Comparison of ENCODE assay signal across 25 cellular contexts in genomic region chr21:35481005-35481404, GRCh38.
DNase-seq lines count a peak whose midpoint lies in the region; ATAC-seq, FAIRE-seq and TF ChIP-seq lines count a peak whose summit lies in the region.
"Had no signal": no experiment of that assay in that cellular context is flagged by ENCODE, and none has a peak within 500 bp of the region (broad histone marks: within the 10 kb centered on the region; RNA-seq: fewer than 3 reads in every experiment).

No MANE protein-coding gene starts in this region.

- H3K27ac ChIP-seq in mammary epithelial cell (ENCODE audit: insufficient read depth, low read depth, low read length) (no peak overlapping the region), breast epithelium (no peak overlapping the region), K562 (ENCODE audit: extremely low read depth, low read depth, low read length) (no peak overlapping the region)
- H3K27ac ChIP-seq: A549 had no signal

- H3K4me3 Mint-ChIP-seq in stimulated activated naive B cell treated with anti-CD40 and anti-IgM and Interleukin-4, amounts not matched to agents 10 μg/mL and 1 μg/mL and 100 μg/mL, for 72 hours, result no peak overlapping the region
- H3K4me3 Mint-ChIP-seq: CD14-positive monocyte; CD4-positive, alpha-beta T cell; CD8-positive, alpha-beta memory T cell; HFFc6 had no signal

- peak overlapping the region; percentile 7 for H3K27ac Mint-ChIP-seq in stimulated activated naive B cell treated with anti-CD40 and anti-IgM and Interleukin-4, amounts not matched to agents 10 μg/mL and 1 μg/mL and 100 μg/mL, for 72 hours
- H3K27ac Mint-ChIP-seq: CD4-positive, alpha-beta T cell; HFFc6 had no signal

- H3K36me3 ChIP-seq in mammary epithelial cell (ENCODE audit: insufficient read depth, low read length) (no peaks in the 10 kb centered on the region), breast epithelium (no peaks in the 10 kb centered on the region), K562 (ENCODE audit: control insufficient read depth, insufficient read depth, low read length) (no peaks in the 10 kb centered on the region)
- H3K36me3 ChIP-seq: BE2C, HAP-1 had no signal

- H2AFZ ChIP-seq in mammary epithelial cell (ENCODE audit: low read depth, low read length) (no peak overlapping the region), K562 (ENCODE audit: low read depth, low read length) (peak overlapping the region; percentile 75)

- CTCF ChIA-PET in mammary epithelial cell (lab: Charles Lee; ENCODE audit: low non-redundant PET) (no interaction called here), K562 (lab: Yijun Ruan, JAX; ENCODE audit: low intra/inter-chr PET ratio) (no interaction called here)

- H3K9ac ChIP-seq in mammary epithelial cell (ENCODE audit: insufficient read depth, low read length) (no peak overlapping the region), K562 (ENCODE audit: insufficient read depth in 1 of 2, low read depth in 2 of 2, low read length in 2 of 2) (peak overlapping the region in 1 of 2 experiments; percentile 0; a peak in 1 of 4 replicates)
- H3K9ac ChIP-seq: BLaER1 treated with 17β-estradiol and CSF1 and Interleukin-3, amounts not matched to agents 10 nM and 100 nM had no signal

- in situ Hi-C loops in mammary epithelial cell (cut with MboI; ENCODE audit: low sequenced_read_pairs in 2 of 2), result no loop called here
- in situ Hi-C loops in K562 (cut with MboI), result no loop called here

- FAIRE-seq in K562 (lab: Jason Lieb, UNC), result peak; percentile 37
- FAIRE-seq: A549, D721Med, GM12891, GM18507, H54 had no signal

- BruUV-seq in mammary epithelial cell (replicated peaks; lab: Mats Ljungman, UMichigan) (no TSS peak), K562 (replicated peaks; lab: Mats Ljungman, UMichigan) (no TSS peak)

- H3K4me3 ChIP-seq in mammary epithelial cell (replicated peaks in 1 of 3; ENCODE audit: insufficient read depth in 1 of 3, low read depth in 2 of 3, low read length in 3 of 3), result no peak overlapping the region
- no peak overlapping the region for H3K4me3 ChIP-seq in breast epithelium
- H3K4me3 ChIP-seq in K562, result no peak overlapping the region
- H3K4me3 ChIP-seq: A549; BLaER1 treated with 17β-estradiol and CSF1 and Interleukin-3, amounts not matched to agents 10 nM and 100 nM; HAP-1 had no signal

- 98% methylated on average over 6 of the region's 6 CpGs for WGBS in mammary epithelial cell (ENCODE audit: low coverage, missing lambda C conversion rate)
- WGBS in K562 (ENCODE audit: insufficient coverage, low coverage, missing lambda C conversion rate), result 15% methylated on average over 6 of the region's 6 CpGs

- TF ChIP-seq POLR2A in breast epithelium (IDR thresholded peaks at IDR 0.05) (no peak), K562 (conservative IDR thresholded peaks at IDR 0.05) (no peak)

- peaks cover 0 to 15% of the 10 kb centered on the region in 2 donors for H3K36me3 Mint-ChIP-seq in stimulated activated naive B cell treated with anti-CD40 and anti-IgM and Interleukin-4, amounts not matched to agents 10 μg/mL and 1 μg/mL and 100 μg/mL, for 72 hours
- H3K36me3 Mint-ChIP-seq: CD14-positive monocyte had no signal

- H3K27me3 ChIP-seq in mammary epithelial cell (ENCODE audit: insufficient read depth, low read length), result no peaks in the 10 kb centered on the region
- no peaks in the 10 kb centered on the region for H3K27me3 ChIP-seq in breast epithelium
- no peaks in the 10 kb centered on the region for H3K27me3 ChIP-seq in K562 (ENCODE audit: control insufficient read depth in 2 of 2, insufficient read depth in 2 of 2, low read length in 2 of 2)
- H3K27me3 ChIP-seq: BE2C; BLaER1 treated with 17β-estradiol and CSF1 and Interleukin-3, amounts not matched to agents 10 nM and 100 nM had no signal

- no peak for TF ChIP-seq RAD21 in K562 (CRISPR knock-in tag; conservative IDR thresholded peaks at IDR 0.05 in 1 of 2, IDR thresholded peaks at IDR 0.05 in 1 of 2)

- DNase-seq in mammary epithelial cell (peak; percentile 23), breast epithelium (ENCODE audit: low spot score in 2 of 2) (no peak), K562 (ENCODE audit: extremely low read depth in 1 of 4, low spot score in 3 of 4) (peak in 2 of 4 experiments; percentile 16 to 59), ureter (ENCODE audit: low spot score) (no peak), NCI-H2107 treated with DMSO at 0.1 percent for 48 hours (lab: John Stamatoyannopoulos, UW; ENCODE audit: unreplicated experiment) (no peak)
- no peak for DNase-seq in stimulated activated naive B cell treated with anti-CD40 and anti-IgM and Interleukin-4, amounts not matched to agents 10 μg/mL and 1 μg/mL and 100 μg/mL, for 72 hours
- DNase-seq: 8988T; ACHN; AML-193; BE2C; CD4-positive, alpha-beta T cell; CD8-positive, alpha-beta memory T cell; DMS 273 treated with DMSO at 0.1 percent for 48 hours; DMS79; GF-D8; GOT3; HFFc6 had no signal

- H3K27me3 Mint-ChIP-seq in stimulated activated naive B cell treated with anti-CD40 and anti-IgM and Interleukin-4, amounts not matched to agents 10 μg/mL and 1 μg/mL and 100 μg/mL, for 72 hours, result peaks cover 26 to 28% of the 10 kb centered on the region in 2 donors
- H3K27me3 Mint-ChIP-seq: CD4-positive, alpha-beta T cell had no signal

- H3K4me1 ChIP-seq in mammary epithelial cell (ENCODE audit: insufficient read depth, low read length) (peaks cover 8% of the 10 kb centered on the region), breast epithelium (no peaks in the 10 kb centered on the region), K562 (replicated peaks in 1 of 2; ENCODE audit: control insufficient read depth in 2 of 2, insufficient read depth in 2 of 2, low read length in 2 of 2) (peaks cover 16 to 61% of the 10 kb centered on the region in 2 experiments)
- H3K4me1 ChIP-seq: A549, BE2C, HAP-1 had no signal

- H4K20me1 ChIP-seq in mammary epithelial cell (ENCODE audit: insufficient read depth, low read length), result no peaks in the 10 kb centered on the region
- H4K20me1 ChIP-seq in K562 (replicated peaks; ENCODE audit: control insufficient read depth, insufficient read depth, low read length), result no peaks in the 10 kb centered on the region
- H4K20me1 ChIP-seq: BLaER1 treated with 17β-estradiol and CSF1 and Interleukin-3, amounts not matched to agents 10 nM and 100 nM had no signal

- H3K4me1 Mint-ChIP-seq in stimulated activated naive B cell treated with anti-CD40 and anti-IgM and Interleukin-4, amounts not matched to agents 10 μg/mL and 1 μg/mL and 100 μg/mL, for 72 hours, result peaks cover 0 to 15% of the 10 kb centered on the region in 2 donors

- POLR2A ChIA-PET in K562 (lab: Yijun Ruan, JAX), result interaction anchor here (1.6 kb wide), 1 partner anchor 9 kb away, joined by 4 read pairs; no protein-coding TSS in a partner anchor

- H3K79me2 ChIP-seq in mammary epithelial cell (ENCODE audit: insufficient read depth, low read length), result no peaks in the 10 kb centered on the region
- H3K79me2 ChIP-seq in K562 (ENCODE audit: control insufficient read depth, insufficient read depth, low read length), result no peaks in the 10 kb centered on the region

- H3K9me3 ChIP-seq in mammary epithelial cell (replicated peaks; ENCODE audit: insufficient read depth, low read length) (no peaks in the 10 kb centered on the region), breast epithelium (no peaks in the 10 kb centered on the region), K562 (replicated peaks; ENCODE audit: control insufficient read depth, insufficient read depth, low read depth, low read length) (no peaks in the 10 kb centered on the region; the same call in 1 of the 2 replicates)
- H3K9me3 ChIP-seq: A549, BE2C had no signal

- intact Hi-C loops in mammary epithelial cell (cut with micrococcal nuclease) (no loop called here), breast epithelium (cut with DNase I; ENCODE audit: low total_unique reads) (no loop called here), K562 (cut with micrococcal nuclease) (no loop called here)

- no peaks in the 10 kb centered on the region for H3K9me1 ChIP-seq in K562 (ENCODE audit: control insufficient read depth, insufficient read depth, low read length)

- ATAC-seq in K562, result peak; percentile 10
- ATAC-seq in stimulated activated naive B cell treated with anti-CD40 and anti-IgM and Interleukin-4, amounts not matched to agents 10 μg/mL and 1 μg/mL and 100 μg/mL, for 72 hours (replicated peaks), result no peak
- ATAC-seq: A549 had no signal

- no peak for TF ChIP-seq EP300 in K562 (IDR thresholded peaks at IDR 0.05; ENCODE audit: low read length)

- no peak for TF ChIP-seq CTCF in mammary epithelial cell (conservative IDR thresholded peaks at IDR 0.05 in 1 of 2, IDR thresholded peaks at IDR 0.05 in 1 of 2; ENCODE audit: extremely low read depth in 1 of 2, insufficient read depth in 1 of 2, low read depth in 1 of 2, low read length in 2 of 2)
- no peak for TF ChIP-seq CTCF in breast epithelium (IDR thresholded peaks at IDR 0.05)
- TF ChIP-seq CTCF in K562 (IDR thresholded peaks at IDR 0.05 in 2 of 3, conservative IDR thresholded peaks at IDR 0.05 in 1 of 3; ENCODE audit: insufficient read depth in 2 of 3, low read depth in 1 of 3, low read length in 3 of 3), result no peak

- no peak overlapping the region for H3K4me2 ChIP-seq in mammary epithelial cell (ENCODE audit: insufficient read depth, low read depth, low read length)
- H3K4me2 ChIP-seq in K562 (ENCODE audit: insufficient read depth, low read length), result no peak overlapping the region
- H3K4me2 ChIP-seq: A549 had no signal

- peaks cover 7 to 10% of the 10 kb centered on the region in 2 donors for H3K9me3 Mint-ChIP-seq in stimulated activated naive B cell treated with anti-CD40 and anti-IgM and Interleukin-4, amounts not matched to agents 10 μg/mL and 1 μg/mL and 100 μg/mL, for 72 hours

- dilution Hi-C loops in mammary epithelial cell (cut with HindIII; ENCODE audit: low sequenced_read_pairs), result no loop called here

TF ChIP-seq in K562, 482 proteins besides CTCF, POLR2A, EP300 and RAD21 (continues in another document):
- TF ChIP-seq ZNF644 (tag; IDR thresholded peaks at IDR 0.05; ENCODE audit: low read depth), result no peak
- TF ChIP-seq KDM1A (IDR thresholded peaks at IDR 0.05), result peak in 1 of 2 experiments; percentile 18; a peak in 1 of 4 replicates
